ENCODE assay signal across 17 cellular contexts in the genomic region with DNA sequence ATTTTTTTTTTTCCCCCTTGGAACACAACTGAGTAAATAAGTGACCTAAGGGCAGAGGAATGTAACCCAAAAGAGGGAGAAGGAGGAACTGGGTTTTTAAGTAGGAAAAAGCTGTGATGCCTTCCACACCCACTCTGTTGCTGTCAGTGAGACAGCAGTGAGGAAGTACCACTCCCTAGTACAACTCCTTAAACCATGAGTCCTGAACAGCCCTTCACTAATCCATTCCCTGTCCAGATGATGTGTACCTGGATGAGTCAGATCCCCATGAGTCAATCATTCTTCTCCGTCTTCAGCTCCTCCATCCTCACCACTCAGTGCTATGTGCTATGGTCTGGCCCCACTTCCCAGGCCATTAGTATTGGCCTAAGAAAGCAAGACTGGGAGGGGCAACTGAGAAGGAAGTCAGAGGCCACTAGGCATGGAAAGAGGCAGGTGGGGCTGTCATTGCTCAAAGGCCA. TPM values are rescaled to one million over a fixed set of nuclear protein-coding genes. Genes with fewer than 3 reads are reported as not detected.
DNase-seq lines count a peak whose midpoint lies in the region; ATAC-seq, FAIRE-seq and TF ChIP-seq lines count a peak whose summit lies in the region.
"Had no signal": no experiment of that assay in that cellular context is flagged by ENCODE, and none has a peak within 500 bp of the region (broad histone marks: within the 10 kb centered on the region; RNA-seq: fewer than 3 reads in every experiment).

No MANE protein-coding gene starts in this region.

- H3K79me2 ChIP-seq in GM23248 (ENCODE audit: insufficient read depth), result no peaks in the 10 kb centered on the region

- H3K27ac ChIP-seq in A549, result no peak overlapping the region; a peak in 1 of 6 replicates
- H3K27ac ChIP-seq in HEK293 (ENCODE audit: extremely low read depth, low read depth, low read length), result no peak overlapping the region
- no peak overlapping the region for H3K27ac ChIP-seq in lower lobe of right lung
- no peak overlapping the region for H3K27ac ChIP-seq in GM23248
- H3K27ac ChIP-seq: neural progenitor cell had no signal

- POLR2A ChIA-PET in A549 (lab: Yijun Ruan, JAX), result interaction anchor here (1.2 kb wide), 1 partner anchor 11 kb away, joined by 4 read pairs; no protein-coding TSS in a partner anchor
- POLR2A ChIA-PET in HEK293 (lab: Yijun Ruan, JAX), result interaction anchor here (0.8 kb wide), 1 partner anchor 52 kb away, joined by 3 read pairs; no protein-coding TSS in a partner anchor

- peaks cover 12% of the 10 kb centered on the region for H3K4me1 ChIP-seq in A549
- H3K4me1 ChIP-seq in HEK293 (ENCODE audit: control insufficient read depth, insufficient read depth, low read length), result peaks cover 3% of the 10 kb centered on the region; the same call in 1 of the 2 replicates
- peaks cover 14% of the 10 kb centered on the region for H3K4me1 ChIP-seq in lower lobe of right lung
- H3K4me1 ChIP-seq in GM23248 (ENCODE audit: insufficient read depth), result 0 out of 2 replicates have a peak, but pooled peaks cover 3% of the 10 kb centered on the region

- no peak for TF ChIP-seq EP300 in A549 (IDR thresholded peaks at IDR 0.05)

- H3K4me3 ChIP-seq in A549, result no peak overlapping the region
- no peak overlapping the region for H3K4me3 ChIP-seq in HEK293 (ENCODE audit: low read depth, low read length)
- no peak overlapping the region for H3K4me3 ChIP-seq in lower lobe of right lung
- no peak overlapping the region for H3K4me3 ChIP-seq in GM23248
- H3K4me3 ChIP-seq: neural progenitor cell had no signal

- no peak for TF ChIP-seq POLR2A in A549 (IDR thresholded peaks at IDR 0.05; ENCODE audit: low read length)

- H3K9ac ChIP-seq in GM23248, result no peak overlapping the region
- H3K9ac ChIP-seq: neural progenitor cell had no signal

- FAIRE-seq in A549 (lab: Jason Lieb, UNC), result peak; percentile 94

- H3K9me3 ChIP-seq in A549, result no peaks in the 10 kb centered on the region
- H3K9me3 ChIP-seq in HEK293 (ENCODE audit: control insufficient read depth, insufficient read depth, low read depth, low read length), result no peaks in the 10 kb centered on the region
- H3K9me3 ChIP-seq in lower lobe of right lung, result no peaks in the 10 kb centered on the region
- H3K9me3 ChIP-seq in GM23248 (ENCODE audit: low read depth), result no peaks in the 10 kb centered on the region

- TF ChIP-seq CTCF in A549 (IDR thresholded peaks at IDR 0.05) (no peak), HEK293 (tag by site-specific recombination; IDR thresholded peaks at IDR 0.05) (no peak), lower lobe of right lung (IDR thresholded peaks at IDR 0.05) (no peak)

- no peaks in the 10 kb centered on the region for H4K20me1 ChIP-seq in GM23248 (ENCODE audit: insufficient read depth)

- in situ Hi-C loops in GM23248 (cut with MboI), result loop anchor here (10.0 kb wide), 1 partner anchor 69 kb away; a partner anchor contains a TSS

- ATAC-seq in A549 (peak; percentile 83 to 87), lower lobe of right lung (peak; percentile 73 to 74)
- ATAC-seq: activated T-cell treated with anti-CD3 and anti-CD28 coated beads, Interleukin-2, amount 50 U/mL, for 4 hours had no signal

- DNase-seq in A549 (ENCODE audit: low read depth in 1 of 2, low spot score in 1 of 2) (peak; percentile 70 to 83), amniotic epithelial cell (ENCODE audit: low read depth) (peak; percentile 31), lower lobe of right lung (no peak), GM23248 (no peak), NCI-H524 treated with DMSO at 0.1 percent for 48 hours (lab: John Stamatoyannopoulos, UW) (no peak), H4 (ENCODE audit: low spot score) (no peak), ureter (ENCODE audit: low spot score) (no peak)
- DNase-seq: activated T-cell treated with anti-CD3 and anti-CD28 coated beads, Interleukin-2, amount 50 U/mL, for 4 hours; cerebellar nuclear complex; erythroblast; HFFc6; left cardiac atrium; NCI-H187 treated with DMSO at 0.1 percent for 48 hours; SHP77 had no signal

- H3K27me3 ChIP-seq in lower lobe of right lung (ENCODE audit: low read depth) (no peaks in the 10 kb centered on the region), GM23248 (replicated peaks; ENCODE audit: insufficient read depth) (peaks cover 35% of the 10 kb centered on the region)
- H3K27me3 ChIP-seq: neural progenitor cell had no signal

- 0% methylated on average over 1 of the region's 1 CpG for WGBS in A549 (ENCODE audit: missing lambda C conversion rate)
- WGBS in GM23248 (ENCODE audit: low coverage in 1 of 2, low lambda C conversion rate in 2 of 2, missing lambda C conversion rate in 2 of 2), 2 experiments, result 8 to 16% methylated on average over 1 of the region's 1 CpG

- H3K9me2 ChIP-seq in GM23248 (ENCODE audit: insufficient read depth), result no peaks in the 10 kb centered on the region

- intact Hi-C loops in lower lobe of right lung (cut with DNase I), result no loop called here

- CTCF ChIA-PET in A549 (lab: Yijun Ruan, JAX) (interaction anchor here (0.7 to 9.7 kb wide), 15 partner anchors 10 to 141 kb away, joined by 3 to 153 read pairs (median 9); a partner anchor contains a TSS), HEK293 (lab: Yijun Ruan, JAX) (interaction anchor here (0.6 to 4.5 kb wide), 15 partner anchors 14 to 648 kb away, joined by 3 to 51 read pairs (median 4); a partner anchor contains a TSS)

- H3K4me2 ChIP-seq in A549 (peak overlapping the region; percentile 40; the same call in 2 of the 3 replicates), GM23248 (ENCODE audit: unreplicated experiment) (no peak overlapping the region)
- H3K4me2 ChIP-seq: neural progenitor cell had no signal

- no peak; a peak in 1 of 5 replicates for TF ChIP-seq RAD21 in A549 (conservative IDR thresholded peaks at IDR 0.05 in 1 of 2, IDR thresholded peaks at IDR 0.05 in 1 of 2)

- no peaks in the 10 kb centered on the region for H3K36me3 ChIP-seq in HEK293 (ENCODE audit: control insufficient read depth in 2 of 2, insufficient read depth in 1 of 2, low read length in 2 of 2)
- H3K36me3 ChIP-seq in lower lobe of right lung, result no peaks in the 10 kb centered on the region
- H3K36me3 ChIP-seq in GM23248 (ENCODE audit: low read depth), result no peaks in the 10 kb centered on the region
- H3K36me3 ChIP-seq: neural progenitor cell had no signal

- H3F3A ChIP-seq in GM23248 (ENCODE audit: insufficient read depth), result no peaks in the 10 kb centered on the region

- no peak overlapping the region for H2AFZ ChIP-seq in GM23248
- H2AFZ ChIP-seq: neural progenitor cell had no signal

TF ChIP-seq in A549, 52 proteins besides CTCF, POLR2A, EP300 and RAD21:
- TF ChIP-seq JUN (IDR thresholded peaks at IDR 0.05) (0 out of 5 replicates have a peak, but pooled peaks of 1 of the 2 experiments have one; percentile 23), JUNB (IDR thresholded peaks at IDR 0.05) (peak; percentile 48), CEBPB (IDR thresholded peaks at IDR 0.05) (no peak), EHMT2 (IDR thresholded peaks at IDR 0.05; ENCODE audit: low read depth) (0 out of 2 replicates have a peak, but pooled peaks have one; percentile 32), FOSL2 (IDR thresholded peaks at IDR 0.05) (peak; percentile 65), FOSL2 (CRISPR knock-in tag; IDR thresholded peaks at IDR 0.05) (peak; percentile 61)
- TF ChIP-seq, protein P1, sequence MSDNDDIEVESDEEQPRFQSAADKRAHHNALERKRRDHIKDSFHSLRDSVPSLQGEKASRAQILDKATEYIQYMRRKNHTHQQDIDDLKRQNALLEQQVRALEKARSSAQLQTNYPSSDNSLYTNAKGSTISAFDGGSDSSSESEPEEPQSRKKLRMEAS (IDR thresholded peaks at IDR 0.05), result no peak

TF ChIP-seq in HEK293, 187 proteins besides CTCF, POLR2A, EP300 and RAD21 (continues in another document):
- TF ChIP-seq ZBTB17 (tag by site-specific recombination; IDR thresholded peaks at IDR 0.05) (no peak), PRDM1 (tag by site-specific recombination; IDR thresholded peaks at IDR 0.05) (peak; percentile 18; the same call in 1 of the 2 replicates), KLF8 (tag by site-specific recombination; IDR thresholded peaks at IDR 0.05) (0 out of 2 replicates have a peak, but pooled peaks have one; percentile 53)

RNA-seq across cellular contexts. Expression of a gene that starts 12.9 kb away (rescaled TPM):
- 0.13 and 0.14 TPM in 2 replicates for polyA plus RNA-seq in A549 (2011; rRNA removed)
- 0.08 and 0.09 TPM in 2 replicates for polyA plus RNA-seq in A549 (2012; cell fraction: cytosol; rRNA removed)
- not detected in 2 replicates for polyA plus RNA-seq in A549 (2012; cell fraction: nucleus; rRNA removed)
- not detected in 3 replicates for polyA plus RNA-seq in A549 (2017; fragmentation: RNase III; extraction: RNeasy Plus Mini Kit Qiagen cat#74134 plus additional on column Dnase treatment)
- not detected in 2 replicates for polyA minus RNA-seq in A549 (2011; rRNA and poly(A)+ RNA removed)
- 159 TPM for total RNA-seq in lower lobe of right lung
- total RNA-seq in GM23248 (2014; rRNA removed; shearing (Covaris generic)), result not detected in 2 replicates
- not detected in 2 replicates for polyA plus RNA-seq in GM23248 (2016; fragmentation: Nextera tagmentation; extraction: Ambion mirVana)
- not detected in 2 replicates for total RNA-seq in H4 (2014; rRNA removed; shearing (Covaris generic))
- total RNA-seq in ureter, result 77.8 TPM
- total RNA-seq: activated T-cell treated with anti-CD3 and anti-CD28 coated beads, Interleukin-2, amount 50 U/mL, for 4 hours; HFFc6; left cardiac atrium; skeletal muscle tissue had no signal

RNA-seq across cellular contexts. Expression of a gene that starts 28.5 kb away (rescaled TPM):
- polyA plus RNA-seq in A549 (2011; rRNA removed) (1.6 and 2.6 TPM in 2 replicates), A549 (2017; fragmentation: RNase III; extraction: RNeasy Plus Mini Kit Qiagen cat#74134 plus additional on column Dnase treatment) (2.5 to 3.2 TPM (median 2.7 TPM) in 3 replicates), GM23248 (2016; fragmentation: Nextera tagmentation; extraction: Ambion mirVana) (0.61 and 1.1 TPM in 2 replicates)
- polyA plus RNA-seq in A549 (2012; cell fraction: cytosol; rRNA removed), result 4.3 and 6.6 TPM in 2 replicates
- polyA plus RNA-seq in A549 (2012; cell fraction: nucleus; rRNA removed), result 8.5 and 10.1 TPM in 2 replicates
- polyA minus RNA-seq in A549 (2011; rRNA and poly(A)+ RNA removed), result 2.3 and 3.4 TPM in 2 replicates
- total RNA-seq in lower lobe of right lung (3.2 TPM), ureter (23.6 TPM)
- total RNA-seq in GM23248 (2014; rRNA removed; shearing (Covaris generic)), result 0.22 and 0.51 TPM in 2 replicates
- total RNA-seq in H4 (2014; rRNA removed; shearing (Covaris generic)), result 0.68 and 1.2 TPM in 2 replicates

Comparison
In these comparisons a context has a peak if more than half of its experiments do, and no peak if none do; other contexts are left out.
1. DNase-seq: peak in A549 (2 of 2) and amniotic epithelial cell (single experiment); none in lower lobe of right lung (single experiment), GM23248 (single experiment), NCI-H524 treated with DMSO at 0.1 percent for 48 hours (single experiment), H4 (single experiment) and ureter (single experiment).
2. RNA of a gene that starts 12.9 kb away (total RNA-seq): 159 TPM in lower lobe of right lung (single experiment) and 77.8 TPM in ureter (single experiment); not detected in GM23248 and not detected in H4; every median in the first group is over 10 times any median in the second.